Comparison of ENCODE assay signal across 8 cellular contexts in genomic region chr18:58541137-58541788, GRCh38.
DNase-seq lines count a peak whose midpoint lies in the region; ATAC-seq and TF ChIP-seq lines count a peak whose summit lies in the region.

No MANE protein-coding gene starts in this region.

- H3K4me3 ChIP-seq in HAP-1, result no peak overlapping the region
- no peak overlapping the region for H3K4me3 ChIP-seq in WI38 (ENCODE audit: low read depth, low read length)

- ATAC-seq in HG02588 (IDR thresholded peaks at IDR 0.05; ENCODE audit: unreplicated experiment) (no peak), GM19397 (IDR thresholded peaks at IDR 0.05; ENCODE audit: unreplicated experiment) (no peak)

- no peaks in the 10 kb centered on the region for H3K9me3 ChIP-seq in HAP-1

- H3K27me3 ChIP-seq in HAP-1 (ENCODE audit: low read depth), result no peaks in the 10 kb centered on the region

- H3K4me1 ChIP-seq in HAP-1, result no peaks in the 10 kb centered on the region

- H3K36me3 ChIP-seq in HAP-1 (replicated peaks), result no peaks in the 10 kb centered on the region

- in situ Hi-C loops in HAP-1 (cut with MboI; ENCODE audit: low sequenced_read_pairs), result loop anchor here (25.0 kb wide), 1 partner anchor 521 kb away; no protein-coding TSS in a partner anchor

- peak; percentile 9; the same call in 1 of the 2 replicates for TF ChIP-seq CTCF in C4-2B (conservative IDR thresholded peaks at IDR 0.05)
- TF ChIP-seq CTCF in WI38 (IDR thresholded peaks at IDR 0.05; ENCODE audit: low read depth, low read length), result 0 out of 2 replicates have a peak, but pooled peaks have one; percentile 11

- H3K27ac ChIP-seq in C4-2B, result peak overlapping the region; percentile 72; the same call in 1 of the 2 replicates

- DNase-seq in HAP-1 (ENCODE audit: low spot score in 2 of 2) (peak; percentile 11 to 63), iPS DF 19.7 (ENCODE audit: low read depth, low spot score) (peak; percentile 56), cerebellar nuclear complex (lab: John Stamatoyannopoulos, UW) (no peak), NCI-H1694 treated with DMSO at 0.1 percent for 48 hours (lab: John Stamatoyannopoulos, UW) (no peak)

Comparison
In these comparisons a context has a peak if more than half of its experiments do, and no peak if none do; other contexts are left out.
1. DNase-seq: peak in HAP-1 (2 of 2) and iPS DF 19.7 (single experiment); none in cerebellar nuclear complex (0 of 2) and NCI-H1694 treated with DMSO at 0.1 percent for 48 hours (single experiment).